Comparison of ENCODE assay signal across 36 cellular contexts in genomic region chr2:36074008-36074407, GRCh38.
"Had no signal": no experiment of that assay in that cellular context is flagged by ENCODE, and none has a peak within 500 bp of the region (broad histone marks: within the 10 kb centered on the region; RNA-seq: fewer than 3 reads in every experiment).

No MANE protein-coding gene starts in this region.

- DNase-seq: Kasumi-1, MG63, MM.1S, MV-4-11, NCI-H1048, NCI-H1092, NCI-H1092 treated with DMSO at 0.1 percent for 48 hours, NCI-H1105, NCI-H1105 treated with DMSO at 0.1 percent for 48 hours, NCI-H1417, NCI-H1417 treated with DMSO at 0.1 percent for 48 hours, NCI-H1436, NCI-H1436 treated with DMSO at 0.1 percent for 48 hours, NCI-H146, NCI-H1694, NCI-H1694 treated with DMSO at 0.1 percent for 48 hours, NCI-H187, NCI-H187 treated with DMSO at 0.1 percent for 48 hours, NCI-H1930, NCI-H2029, NCI-H2029 treated with DMSO at 0.1 percent for 48 hours, NCI-H2081, NCI-H2081 treated with DMSO at 0.1 percent for 48 hours, NCI-H2107, NCI-H2171, NCI-H2171 treated with DMSO at 0.1 percent for 48 hours, NCI-H2227 treated with DMSO at 0.1 percent for 48 hours, NCI-H226, NCI-H345, NCI-H446, NCI-H446 treated with DMSO at 0.1 percent for 48 hours, NCI-H510A, NCI-H510A treated with DMSO at 0.1 percent for 48 hours, NCI-H524, NCI-H524 treated with DMSO at 0.1 percent for 48 hours, NCI-H526 had no signal

- H3K27me3 ChIP-seq: MG63 had no signal

- H3K9me3 ChIP-seq: MG63 had no signal

- H3K4me3 ChIP-seq: MG63 had no signal

- H3K36me3 ChIP-seq: MG63 had no signal
